In the genomic region with DNA sequence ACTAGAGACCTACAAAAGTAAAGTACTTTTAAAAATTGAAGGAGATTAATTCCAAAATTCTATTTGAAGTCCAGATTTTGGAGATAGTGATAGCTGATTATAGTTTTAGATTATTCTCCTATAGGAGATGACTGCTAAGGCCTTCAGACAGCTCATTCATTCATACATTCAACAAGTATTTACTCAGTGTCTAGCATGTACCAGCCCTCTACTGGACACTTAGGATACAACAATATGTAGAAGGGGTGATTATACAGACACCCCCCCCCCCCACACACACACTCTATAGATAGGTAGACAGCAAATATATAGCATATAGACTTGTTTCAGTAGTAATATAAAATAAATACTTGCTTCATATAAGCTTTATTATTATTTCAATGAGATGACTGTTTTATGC, we compare ENCODE assay signal across 9 cellular contexts.
DNase-seq lines count a peak whose midpoint lies in the region; ATAC-seq, FAIRE-seq and TF ChIP-seq lines count a peak whose summit lies in the region.
"Had no signal": no experiment of that assay in that cellular context is flagged by ENCODE, and none has a peak within 500 bp of the region (broad histone marks: within the 10 kb centered on the region; RNA-seq: fewer than 3 reads in every experiment).

No MANE protein-coding gene starts in this region.

- H3K9me3 Mint-ChIP-seq in endodermal cell: peaks cover 35% of the 10 kb centered on the region
- H3K9me3 Mint-ChIP-seq: brain had no signal

- no peak for TF ChIP-seq POLR2A in gastrocnemius medialis (IDR thresholded peaks at IDR 0.05)

- no peak overlapping the region for H3K27ac Mint-ChIP-seq in endodermal cell
- H3K27ac Mint-ChIP-seq: brain had no signal

- ATAC-seq in GM18502 (IDR thresholded peaks at IDR 0.05; ENCODE audit: poor library complexity, unreplicated experiment) (peak; percentile 79), gastrocnemius medialis (no peak)

- intact Hi-C loops in gastrocnemius medialis (cut with DNase I; ENCODE audit: low total_unique reads): no loop called here

- peaks cover 1% of the 10 kb centered on the region for H3K4me1 Mint-ChIP-seq in endodermal cell
- H3K4me1 Mint-ChIP-seq: brain had no signal

- H3K4me3 Mint-ChIP-seq in endodermal cell: no peak overlapping the region
- H3K4me3 Mint-ChIP-seq: brain had no signal

- H3K4me1 ChIP-seq in BE2C (no peaks in the 10 kb centered on the region), endodermal cell (ENCODE audit: control insufficient read depth, insufficient read depth, low read length) (no peaks in the 10 kb centered on the region), gastrocnemius medialis (no peaks in the 10 kb centered on the region)

- H3K4me3 ChIP-seq in BE2C (ENCODE audit: low read depth, low read length): no peak overlapping the region
- no peak overlapping the region for H3K4me3 ChIP-seq in endodermal cell (ENCODE audit: low read length)
- H3K4me3 ChIP-seq in gastrocnemius medialis: no peak overlapping the region

- in situ Hi-C loops in KBM-7 (cut with MboI; ENCODE audit: low pct_unique_long_range_greater_than_20kb, low sequenced_read_pairs): no loop called here
- in situ Hi-C loops in gastrocnemius medialis (cut with MboI; ENCODE audit: low sequenced_read_pairs in 4 of 4): no loop called here

- no peaks in the 10 kb centered on the region for H3K27me3 Mint-ChIP-seq in endodermal cell (ENCODE audit: insufficient read depth)
- H3K27me3 Mint-ChIP-seq: brain had no signal

- TF ChIP-seq CTCF in BE2C (IDR thresholded peaks at IDR 0.05; ENCODE audit: low read depth, low read length) (peak; percentile 32; the same call in 1 of the 2 replicates), endodermal cell (conservative IDR thresholded peaks at IDR 0.05) (peak; percentile 62), gastrocnemius medialis (IDR thresholded peaks at IDR 0.05 in 4 of 5, conservative IDR thresholded peaks at IDR 0.05 in 1 of 5) (no peak)

- no peak overlapping the region for H3K9ac ChIP-seq in endodermal cell (ENCODE audit: extremely low read depth, low read length, poor library complexity, severe bottlenecking)

- no peak for FAIRE-seq in urothelium cell line (lab: Jason Lieb, UNC)

- H3K27me3 ChIP-seq in BE2C (no peaks in the 10 kb centered on the region), endodermal cell (ENCODE audit: control insufficient read depth, insufficient read depth, low read length, poor library complexity, severe bottlenecking) (no peaks in the 10 kb centered on the region), gastrocnemius medialis (no peaks in the 10 kb centered on the region)

- no peaks in the 10 kb centered on the region for H3K36me3 Mint-ChIP-seq in endodermal cell (ENCODE audit: low read depth)
- H3K36me3 Mint-ChIP-seq: brain had no signal

- DNase-seq in BE2C: no peak
- DNase-seq in KBM-7: peak; percentile 71
- no peak for DNase-seq in endodermal cell
- peak; percentile 6 for DNase-seq in urothelium cell line (ENCODE audit: low spot score)
- DNase-seq in gastrocnemius medialis: no peak
- DNase-seq in activated CD4-positive, alpha-beta T cell treated with anti-CD3 and anti-CD28 coated beads, Interleukin-2, amount 50 U/mL, for 4 hours: no peak
- no peak for DNase-seq in activated gamma-delta T cell (lab: John Stamatoyannopoulos, UW)

- no peaks in the 10 kb centered on the region for H3K9me3 ChIP-seq in BE2C
- no peaks in the 10 kb centered on the region for H3K9me3 ChIP-seq in endodermal cell (ENCODE audit: control insufficient read depth, low read length)
- no peaks in the 10 kb centered on the region for H3K9me3 ChIP-seq in gastrocnemius medialis

- no peaks in the 10 kb centered on the region for H3K36me3 ChIP-seq in BE2C
- H3K36me3 ChIP-seq in endodermal cell (ENCODE audit: control insufficient read depth, insufficient read depth, low read length): no peaks in the 10 kb centered on the region
- no peaks in the 10 kb centered on the region for H3K36me3 ChIP-seq in gastrocnemius medialis

- no peak overlapping the region for H3K27ac ChIP-seq in endodermal cell (ENCODE audit: low read depth, low read length)
- no peak overlapping the region for H3K27ac ChIP-seq in gastrocnemius medialis

Comparison
In these comparisons a context has a peak if more than half of its experiments do, and no peak if none do; other contexts are left out.
1. DNase-seq: peak in KBM-7 (single experiment) and urothelium cell line (single experiment); none in BE2C (single experiment), endodermal cell (single experiment), gastrocnemius medialis (0 of 2), activated CD4-positive, alpha-beta T cell treated with anti-CD3 and anti-CD28 coated beads, Interleukin-2, amount 50 U/mL, for 4 hours (0 of 2) and activated gamma-delta T cell (single experiment).
2. CTCF ChIP-seq: peak in BE2C (single experiment) and endodermal cell (single experiment); none in gastrocnemius medialis (0 of 5).